Comparison of ENCODE assay signal across 14 cellular contexts in the genomic region with DNA sequence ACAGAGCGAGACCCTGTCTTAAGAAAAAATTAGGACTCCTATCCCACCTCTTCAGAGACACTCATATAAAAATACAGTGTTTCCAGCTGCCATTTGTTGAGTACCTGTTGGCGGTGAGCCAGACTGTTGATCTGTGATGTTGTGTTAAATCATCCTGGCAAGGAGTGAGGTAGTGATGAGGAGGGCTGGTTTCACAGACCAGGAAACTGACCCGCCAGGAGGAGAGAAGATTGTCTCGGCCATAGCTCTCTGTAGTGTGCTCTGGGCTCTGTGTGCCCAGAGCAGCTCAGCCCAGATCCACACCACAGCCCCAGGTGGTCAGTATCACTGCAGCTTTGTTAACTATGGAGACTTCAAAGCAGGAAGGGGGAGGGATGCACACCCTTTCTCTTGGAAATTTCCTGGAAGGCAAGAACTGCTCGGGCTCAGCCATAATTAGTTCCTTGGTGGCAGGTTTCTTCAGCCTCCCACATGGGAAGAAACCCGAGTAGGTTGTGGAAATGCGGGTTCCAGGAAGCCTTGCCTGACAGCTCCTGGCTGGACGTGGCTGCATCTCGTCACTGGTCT.
A peak's percentile ranks its signal among the peaks of the same experiment; 100 is the strongest.
DNase-seq lines count a peak whose midpoint lies in the region; ATAC-seq, FAIRE-seq and TF ChIP-seq lines count a peak whose summit lies in the region.
"Had no signal": no experiment of that assay in that cellular context is flagged by ENCODE, and none has a peak within 500 bp of the region (broad histone marks: within the 10 kb centered on the region; RNA-seq: fewer than 3 reads in every experiment).

No MANE protein-coding gene starts in this region.

- H3K4me1 ChIP-seq in DOHH2 (ENCODE audit: control insufficient read depth, low read length) (peaks cover 92% of the 10 kb centered on the region), OCI-LY7 (ENCODE audit: insufficient read depth, low read length, poor library complexity, severe bottlenecking) (peaks cover 100% of the 10 kb centered on the region)

- no peak for TF ChIP-seq CTCF in DOHH2 (IDR thresholded peaks at IDR 0.05; ENCODE audit: low read depth, low read length, poor library complexity, severe bottlenecking)
- no peak for TF ChIP-seq CTCF in OCI-LY7 (conservative IDR thresholded peaks at IDR 0.05; ENCODE audit: low read length)
- no peak for TF ChIP-seq CTCF in D721Med (IDR thresholded peaks at IDR 0.05; ENCODE audit: insufficient read depth, missing control alignments)

- intact Hi-C loops in OCI-LY7 (cut with micrococcal nuclease; ENCODE audit: unreplicated experiment) = loop anchor here (2.0 to 10.0 kb wide), 4 partner anchors 63 to 355 kb away; a partner anchor contains a TSS

- no peak for FAIRE-seq in D721Med (lab: Jason Lieb, UNC)

- peak overlapping the region; percentile 1; the same call in 1 of the 2 replicates for H2AFZ ChIP-seq in OCI-LY7 (ENCODE audit: low read length)

- POLR2A ChIA-PET in OCI-LY7 (lab: Charles Lee) = interaction anchor here (0.6 to 5.7 kb wide), 6 partner anchors 10 to 538 kb away, joined by 3 to 78 read pairs (median 6); no protein-coding TSS in a partner anchor

- peak overlapping the region in 5 of 6 donors; percentile 79 to 98 (median 94) for H3K27ac Mint-ChIP-seq in naive B cell
- H3K27ac Mint-ChIP-seq: stimulated activated effector memory CD8-positive, alpha-beta T cell treated with anti-CD3 and anti-CD28 coated beads, Interleukin-12 subunit alpha, Interleukin-12 subunit beta, amount 100 ng/mL, for 72 hours had no signal

- H3K9me3 ChIP-seq in DOHH2 (ENCODE audit: control insufficient read depth, insufficient read depth, low read length) = peaks cover 8% of the 10 kb centered on the region; the same call in 1 of the 2 replicates
- no peaks in the 10 kb centered on the region for H3K9me3 ChIP-seq in OCI-LY7 (ENCODE audit: low read length)

- H3K36me3 ChIP-seq in DOHH2 (ENCODE audit: control insufficient read depth, low read length) (peaks cover 13% of the 10 kb centered on the region), OCI-LY7 (ENCODE audit: insufficient read depth, low read length) (no peaks in the 10 kb centered on the region)

- H3K4me2 ChIP-seq in DOHH2 (ENCODE audit: low read length) = peak overlapping the region; percentile 87
- H3K4me2 ChIP-seq in OCI-LY7 (ENCODE audit: low read length) = peak overlapping the region; percentile 80

- H3K9me2 ChIP-seq in DOHH2 (replicated peaks; ENCODE audit: control insufficient read depth, low read length) = no peaks in the 10 kb centered on the region
- no peaks in the 10 kb centered on the region for H3K9me2 ChIP-seq in OCI-LY7 (ENCODE audit: insufficient read depth, low read length)

- H3K27me3 ChIP-seq in DOHH2 (ENCODE audit: control insufficient read depth, low read length) = no peaks in the 10 kb centered on the region

- ATAC-seq in naive B cell (ENCODE audit: low read depth in 2 of 2) = no peak
- no peak for ATAC-seq in GM19463 (IDR thresholded peaks at IDR 0.05; ENCODE audit: unreplicated experiment)
- no peak for ATAC-seq in GM21619 (IDR thresholded peaks at IDR 0.05; ENCODE audit: unreplicated experiment)
- ATAC-seq: effector memory CD8-positive, alpha-beta T cell; stimulated activated effector memory CD8-positive, alpha-beta T cell treated with anti-CD3 and anti-CD28 coated beads, Interleukin-12 subunit alpha, Interleukin-12 subunit beta, amount 100 ng/mL, for 72 hours had no signal

- peak overlapping the region in 4 of 8 donors; percentile 28 to 63 (median 40) for H3K4me3 Mint-ChIP-seq in naive B cell
- H3K4me3 Mint-ChIP-seq: effector memory CD8-positive, alpha-beta T cell; stimulated activated effector memory CD8-positive, alpha-beta T cell treated with anti-CD3 and anti-CD28 coated beads, Interleukin-12 subunit alpha, Interleukin-12 subunit beta, amount 100 ng/mL, for 72 hours had no signal

- H3K36me3 Mint-ChIP-seq in naive B cell = peaks cover 8 to 13% of the 10 kb centered on the region in 2 donors

- H4K20me1 ChIP-seq in DOHH2 (ENCODE audit: control insufficient read depth, insufficient read depth, low read depth, low read length) (no peaks in the 10 kb centered on the region), OCI-LY7 (ENCODE audit: insufficient read depth, low read length) (no peaks in the 10 kb centered on the region)

- no peaks in the 10 kb centered on the region for H3K27me3 Mint-ChIP-seq in naive B cell
- H3K27me3 Mint-ChIP-seq: effector memory CD8-positive, alpha-beta T cell had no signal

- peaks cover 31% of the 10 kb centered on the region for H3F3A ChIP-seq in DOHH2 (ENCODE audit: control insufficient read depth, insufficient read depth)

- no TSS peak for BruUV-seq in OCI-LY7 (replicated peaks; lab: Mats Ljungman, UMichigan)

- peaks cover 66 to 95% (median 68%) of the 10 kb centered on the region in 3 donors for H3K4me1 Mint-ChIP-seq in naive B cell

- CTCF ChIA-PET in OCI-LY7 (lab: Charles Lee; ENCODE audit: unreplicated experiment) = interaction anchor here (0.6 to 1.3 kb wide), 2 partner anchors 10 to 62 kb away, joined by 3 to 5 read pairs; no protein-coding TSS in a partner anchor

- DNase-seq in NCI-H128 (lab: John Stamatoyannopoulos, UW; ENCODE audit: unreplicated experiment) = peak; percentile 36
- DNase-seq in OCI-LY7 (ENCODE audit: low spot score) = no peak
- no peak for DNase-seq in naive B cell
- no peak for DNase-seq in HCEC 1CT
- no peak for DNase-seq in D721Med (ENCODE audit: insufficient read length, low spot score)
- DNase-seq: aorta; effector memory CD8-positive, alpha-beta T cell; GF-D8; hypothalamus; SW 1271 had no signal

- H3K4me3 ChIP-seq in DOHH2 (ENCODE audit: low read length) = peak overlapping the region; percentile 64
- peak overlapping the region; percentile 25 for H3K4me3 ChIP-seq in OCI-LY7 (ENCODE audit: low read depth, low read length, poor library complexity, severe bottlenecking)

- peak overlapping the region; percentile 89 for H3K27ac ChIP-seq in DOHH2 (ENCODE audit: low read depth, low read length)
- H3K27ac ChIP-seq in OCI-LY7 (ENCODE audit: low read depth, low read length, poor library complexity, severe bottlenecking) = peak overlapping the region; percentile 98

- H3K9me3 Mint-ChIP-seq in naive B cell = peaks cover 0 to 10% (median 0%) of the 10 kb centered on the region in 7 donors
- H3K9me3 Mint-ChIP-seq: effector memory CD8-positive, alpha-beta T cell had no signal

- H3K79me2 ChIP-seq in DOHH2 (ENCODE audit: control insufficient read depth, low read length) = no peaks in the 10 kb centered on the region
- H3K79me2 ChIP-seq in OCI-LY7 (ENCODE audit: insufficient read depth, low read depth, low read length) = peaks cover 18% of the 10 kb centered on the region; the same call in 1 of the 2 replicates
